In the genomic region with DNA sequence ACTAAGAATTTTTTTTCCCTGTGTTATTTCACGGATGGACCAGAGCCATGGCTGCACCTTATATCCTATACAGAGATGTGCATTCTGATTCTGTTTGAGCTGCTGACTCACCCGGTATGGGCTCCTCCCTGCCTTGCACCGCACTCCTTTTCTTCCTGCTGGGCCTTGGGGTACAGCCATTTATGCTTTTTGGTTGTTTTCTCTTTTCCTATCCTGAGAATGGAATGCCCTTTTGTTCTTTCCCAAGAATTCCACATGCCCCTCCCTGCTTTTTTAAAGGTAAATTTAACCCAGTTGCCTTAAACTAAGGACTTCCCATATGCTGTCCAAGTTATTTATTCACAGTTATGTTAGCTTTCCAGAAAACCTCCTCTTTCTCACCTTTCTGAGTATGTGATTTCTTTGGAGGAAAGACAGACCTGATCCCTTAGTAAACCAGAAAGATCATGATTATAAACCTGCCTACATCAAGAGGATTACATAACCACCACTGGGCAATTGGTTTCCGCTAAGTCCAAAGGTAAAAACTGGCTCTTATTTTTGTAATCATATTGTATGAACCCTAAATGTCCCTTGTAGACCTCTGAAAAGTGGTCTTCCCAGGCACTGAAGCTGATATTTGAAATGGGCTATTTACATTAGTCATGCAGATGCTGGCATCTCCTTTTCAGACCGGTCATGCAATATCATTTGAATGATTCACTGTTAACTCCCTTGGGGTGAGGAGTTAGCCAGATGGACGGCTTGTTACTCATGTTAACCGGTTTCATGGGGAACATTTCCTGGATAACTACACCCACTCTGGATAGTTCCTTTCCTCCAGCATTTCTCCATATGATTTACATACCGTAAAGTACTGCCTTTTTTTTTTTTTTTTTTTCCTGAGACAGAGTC, we compare ENCODE assay signal across 8 cellular contexts. TPM values are rescaled to one million over a fixed set of nuclear protein-coding genes. Genes with fewer than 3 reads are reported as not detected.
A peak's percentile ranks its signal among the peaks of the same experiment; 100 is the strongest.
DNase-seq lines count a peak whose midpoint lies in the region; ATAC-seq and TF ChIP-seq lines count a peak whose summit lies in the region.

No MANE protein-coding gene starts in this region.

- peaks cover 42% of the 10 kb centered on the region for H3F3A ChIP-seq in GM23248 (ENCODE audit: insufficient read depth)

- peak; percentile 89 for ATAC-seq in gastroesophageal sphincter
- no peak for ATAC-seq in activated CD8-positive, alpha-beta T cell treated with anti-CD3 and anti-CD28 coated beads for 36 hours

- H3K4me1 ChIP-seq in GM23248 (ENCODE audit: insufficient read depth), result peaks cover 44% of the 10 kb centered on the region
- H3K4me1 ChIP-seq in gastroesophageal sphincter, result peaks cover 2 to 30% (median 7%) of the 10 kb centered on the region in 3 donors

- H3K4me3 ChIP-seq in GM23248 (peak overlapping the region; percentile 53), gastroesophageal sphincter (no peak overlapping the region), skeletal muscle cell (ENCODE audit: low read depth, low read length) (no peak overlapping the region)

- peak overlapping the region; percentile 68 for H3K4me2 ChIP-seq in GM23248 (ENCODE audit: unreplicated experiment)

- H3K4me3 Mint-ChIP-seq in activated CD8-positive, alpha-beta T cell treated with anti-CD3 and anti-CD28 coated beads for 36 hours, result no peak overlapping the region

- peaks cover 39% of the 10 kb centered on the region for H3K36me3 Mint-ChIP-seq in activated CD8-positive, alpha-beta T cell treated with anti-CD3 and anti-CD28 coated beads for 36 hours (ENCODE audit: low read depth)

- H3K9me2 ChIP-seq in GM23248 (ENCODE audit: insufficient read depth), result no peaks in the 10 kb centered on the region

- 8 to 12% methylated on average over 8 of the region's 8 CpGs for WGBS in GM23248 (ENCODE audit: low coverage in 1 of 2, low lambda C conversion rate in 2 of 2, missing lambda C conversion rate in 2 of 2), 2 experiments
- 28 to 46% methylated on average over 5 to 8 of the region's 8 CpGs for WGBS in gastroesophageal sphincter (ENCODE audit: low coverage in 1 of 2), 2 donors

- no peak for TF ChIP-seq CTCF in gastroesophageal sphincter (IDR thresholded peaks at IDR 0.05)
- no peak for TF ChIP-seq CTCF in activated CD8-positive, alpha-beta T cell treated with anti-CD3 and anti-CD28 coated beads for 36 hours (IDR thresholded peaks at IDR 0.05)

- H3K36me3 ChIP-seq in GM23248 (ENCODE audit: low read depth) (no peaks in the 10 kb centered on the region; the same call in 1 of the 2 replicates), gastroesophageal sphincter (peaks cover 0 to 34% of the 10 kb centered on the region in 2 donors)

- no peaks in the 10 kb centered on the region for H4K20me1 ChIP-seq in GM23248 (ENCODE audit: insufficient read depth)

- peak; percentile 98 for DNase-seq in GM23248
- DNase-seq in SW480 (ENCODE audit: low spot score), result peak; percentile 66
- DNase-seq in skeletal muscle cell (ENCODE audit: low read depth), result peak; percentile 98
- no peak for DNase-seq in DMS153 (lab: John Stamatoyannopoulos, UW)
- no peak for DNase-seq in activated CD8-positive, alpha-beta T cell treated with anti-CD3 and anti-CD28 coated beads for 36 hours
- DNase-seq in NCI-H1105 (lab: John Stamatoyannopoulos, UW), result no peak
- DNase-seq in stimulated activated naive CD4-positive, alpha-beta T cell treated with Interleukin-2 at 50 U/mL for 16 hours (lab: John Stamatoyannopoulos, UW), result no peak

- CTCF ChIA-PET in activated CD8-positive, alpha-beta T cell treated with anti-CD3 and anti-CD28 coated beads for 36 hours (lab: Charles Lee), result interaction anchor here (1.2 kb wide), 1 partner anchor 204 kb away, joined by 3 read pairs; no protein-coding TSS in a partner anchor

- in situ Hi-C loops in GM23248 (cut with MboI), result no loop called here

- no peaks in the 10 kb centered on the region for H3K27me3 Mint-ChIP-seq in activated CD8-positive, alpha-beta T cell treated with anti-CD3 and anti-CD28 coated beads for 36 hours

- POLR2A ChIA-PET in activated CD8-positive, alpha-beta T cell treated with anti-CD3 and anti-CD28 coated beads for 36 hours (lab: Charles Lee), result interaction anchor here (1.6 kb wide), 1 partner anchor 138 kb away, joined by 5 read pairs; a partner anchor contains a TSS

- no peak for TF ChIP-seq EP300 in gastroesophageal sphincter (IDR thresholded peaks at IDR 0.05)

- peak overlapping the region; percentile 98 for H3K27ac ChIP-seq in GM23248
- peak overlapping the region in 3 of 4 donors; percentile 53 to 64 (median 62) for H3K27ac ChIP-seq in gastroesophageal sphincter

- H3K9me3 Mint-ChIP-seq in activated CD8-positive, alpha-beta T cell treated with anti-CD3 and anti-CD28 coated beads for 36 hours, result no peaks in the 10 kb centered on the region

- H3K9me3 ChIP-seq in GM23248 (ENCODE audit: low read depth), result no peaks in the 10 kb centered on the region
- no peaks in the 10 kb centered on the region for H3K9me3 ChIP-seq in gastroesophageal sphincter

- no peak overlapping the region for H3K27ac Mint-ChIP-seq in activated CD8-positive, alpha-beta T cell treated with anti-CD3 and anti-CD28 coated beads for 36 hours

- peak overlapping the region; percentile 79 for H3K9ac ChIP-seq in GM23248

- H3K4me1 Mint-ChIP-seq in activated CD8-positive, alpha-beta T cell treated with anti-CD3 and anti-CD28 coated beads for 36 hours (ENCODE audit: low read depth), result peaks cover 14% of the 10 kb centered on the region

- H3K27me3 ChIP-seq in GM23248 (replicated peaks; ENCODE audit: insufficient read depth) (no peaks in the 10 kb centered on the region), gastroesophageal sphincter (no peaks in the 10 kb centered on the region)

- intact Hi-C loops in activated CD8-positive, alpha-beta T cell treated with anti-CD3 and anti-CD28 coated beads for 36 hours (cut with micrococcal nuclease), result no loop called here

- H3K79me2 ChIP-seq in GM23248 (ENCODE audit: insufficient read depth), result peaks cover 55% of the 10 kb centered on the region

- H2AFZ ChIP-seq in GM23248, result 0 out of 2 replicates have a peak overlapping the region, but pooled peaks have one; percentile 6

- TF ChIP-seq POLR2A in gastroesophageal sphincter (IDR thresholded peaks at IDR 0.05), result no peak

RNA-seq across cellular contexts. Expression of a gene that starts 45.5 kb away (rescaled TPM):
- total RNA-seq in GM23248 (2014; rRNA removed; shearing (Covaris generic)), result 35.1 and 46.0 TPM in 2 replicates
- 47.2 and 47.7 TPM in 2 replicates for polyA plus RNA-seq in GM23248 (2016; fragmentation: Nextera tagmentation; extraction: Ambion mirVana)
- 10 to 100 TPM; 15.9 to 38.8 (median 21.4) TPM for total RNA-seq in gastroesophageal sphincter
- total RNA-seq in activated CD8-positive, alpha-beta T cell treated with anti-CD3 and anti-CD28 coated beads for 36 hours, result 10 to 100 TPM; 53.6 to 59.2 TPM

Comparison
In these comparisons a context has a peak if more than half of its experiments do, and no peak if none do; other contexts are left out.
1. DNase-seq: peak in GM23248 (single experiment), SW480 (single experiment) and skeletal muscle cell (single experiment); none in DMS153 (single experiment), activated CD8-positive, alpha-beta T cell treated with anti-CD3 and anti-CD28 coated beads for 36 hours (single experiment), NCI-H1105 (single experiment) and stimulated activated naive CD4-positive, alpha-beta T cell treated with Interleukin-2 at 50 U/mL for 16 hours (single experiment).